20 cellular contexts compared by ENCODE assay signal in the genomic region with DNA sequence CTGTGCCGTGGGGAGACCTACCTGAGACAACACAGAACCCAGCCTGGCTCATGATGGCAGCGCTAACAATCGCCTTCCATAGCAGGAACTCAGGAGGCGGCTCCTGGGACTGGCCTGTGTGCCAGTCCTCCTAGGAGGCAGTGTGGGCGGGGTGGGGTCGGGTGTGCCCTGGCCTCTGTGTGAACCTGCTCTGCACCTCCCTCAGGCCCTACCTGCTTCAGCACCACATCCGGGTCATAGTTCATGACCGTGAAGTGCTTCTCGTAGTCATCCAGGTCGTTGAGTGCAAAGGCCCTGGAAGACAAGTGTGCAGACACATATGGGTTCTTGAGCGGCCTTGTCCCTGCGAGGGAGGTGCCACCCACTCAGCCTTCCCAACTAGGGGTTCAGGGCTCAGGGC. TPM values are rescaled to one million over a fixed set of nuclear protein-coding genes. Genes with fewer than 3 reads are reported as not detected.
A peak's percentile ranks its signal among the peaks of the same experiment; 100 is the strongest.
DNase-seq lines count a peak whose midpoint lies in the region; ATAC-seq and TF ChIP-seq lines count a peak whose summit lies in the region.
"Had no signal": no experiment of that assay in that cellular context is flagged by ENCODE, and none has a peak within 500 bp of the region (broad histone marks: within the 10 kb centered on the region; RNA-seq: fewer than 3 reads in every experiment).

No MANE protein-coding gene starts in this region.

- no peak overlapping the region for H2BK120ac ChIP-seq in IMR-90 (ENCODE audit: low read depth, low read length)

- POLR2A ChIA-PET in IMR-90 (lab: Charles Lee; ENCODE audit: unreplicated experiment): no interaction called here

- no peak overlapping the region for H3K4me3 Mint-ChIP-seq in central memory CD8-positive, alpha-beta T cell
- H3K4me3 Mint-ChIP-seq: CD4-positive, CD25-positive, alpha-beta regulatory T cell; HFFc6 had no signal

- no peak overlapping the region for H3K4me3 ChIP-seq in IMR-90 (ENCODE audit: insufficient read depth, low read depth, low read length)
- H3K4me3 ChIP-seq in spleen: no peak overlapping the region
- H3K4me3 ChIP-seq in tibial nerve: no peak overlapping the region

- intact Hi-C loops in IMR-90 (cut with micrococcal nuclease) (no loop called here), spleen (cut with DNase I; ENCODE audit: low total_unique reads) (no loop called here)

- CTCF ChIA-PET in IMR-90 (lab: Yijun Ruan, JAX): no interaction called here

- H3K9me3 Mint-ChIP-seq in central memory CD8-positive, alpha-beta T cell: no peaks in the 10 kb centered on the region
- H3K9me3 Mint-ChIP-seq in activated naive CD4-positive, alpha-beta T cell treated with anti-CD3 and anti-CD28 coated beads, Interleukin-2, amount 50 U/mL, for 72 hours: no peaks in the 10 kb centered on the region
- H3K9me3 Mint-ChIP-seq: CD4-positive, CD25-positive, alpha-beta regulatory T cell; HFFc6 had no signal

- H3K27ac Mint-ChIP-seq in central memory CD8-positive, alpha-beta T cell (ENCODE audit: low read depth): peak overlapping the region; percentile 16
- no peak overlapping the region for H3K27ac Mint-ChIP-seq in activated naive CD4-positive, alpha-beta T cell treated with anti-CD3 and anti-CD28 coated beads, Interleukin-2, amount 50 U/mL, for 72 hours
- H3K27ac Mint-ChIP-seq: CD4-positive, CD25-positive, alpha-beta regulatory T cell; HFFc6 had no signal

- H3K4ac ChIP-seq in IMR-90 (ENCODE audit: low read depth, low read length): no peak overlapping the region

- dilution Hi-C loops in IMR-90 (cut with HindIII; ENCODE audit: low sequenced_read_pairs, unreplicated experiment): no loop called here

- no peaks in the 10 kb centered on the region for H3K4me1 ChIP-seq in IMR-90 (ENCODE audit: control insufficient read depth, insufficient read depth, low read length)
- H3K4me1 ChIP-seq in spleen: peaks cover 0 to 12% (median 3%) of the 10 kb centered on the region in 6 donors
- no peaks in the 10 kb centered on the region for H3K4me1 ChIP-seq in tibial nerve
- H3K4me1 ChIP-seq: Caco-2 had no signal

- no peaks in the 10 kb centered on the region for H3K27me3 Mint-ChIP-seq in central memory CD8-positive, alpha-beta T cell
- H3K27me3 Mint-ChIP-seq: CD4-positive, CD25-positive, alpha-beta regulatory T cell had no signal

- H3K27ac ChIP-seq in IMR-90 (ENCODE audit: insufficient read depth, low read length) (no peak overlapping the region), spleen (no peak overlapping the region), tibial nerve (peak overlapping the region in 1 of 4 donors; percentile 40)

- no peaks in the 10 kb centered on the region; the same call in 1 of the 2 replicates for H4K20me1 ChIP-seq in IMR-90 (ENCODE audit: insufficient read depth, low read length)

- H3K9me3 ChIP-seq in IMR-90 (ENCODE audit: control insufficient read depth, insufficient read depth, low read length) (no peaks in the 10 kb centered on the region), spleen (no peaks in the 10 kb centered on the region), tibial nerve (no peaks in the 10 kb centered on the region)
- H3K9me3 ChIP-seq: Caco-2 had no signal

- H2BK15ac ChIP-seq in IMR-90 (ENCODE audit: low read depth, low read length): no peak overlapping the region

- TF ChIP-seq CTCF in IMR-90 (conservative IDR thresholded peaks at IDR 0.05; ENCODE audit: low read depth, low read length) (no peak), spleen (IDR thresholded peaks at IDR 0.05 in 8 of 11, conservative IDR thresholded peaks at IDR 0.05 in 3 of 11) (no peak), tibial nerve (IDR thresholded peaks at IDR 0.05) (no peak)

- TF ChIP-seq RAD21 in IMR-90 (IDR thresholded peaks at IDR 0.05; ENCODE audit: low read length): no peak

- H3K27me3 ChIP-seq in IMR-90 (ENCODE audit: control insufficient read depth, insufficient read depth, low read length) (no peaks in the 10 kb centered on the region), spleen (replicated peaks in 1 of 7) (no peaks in the 10 kb centered on the region), tibial nerve (no peaks in the 10 kb centered on the region)

- TF ChIP-seq EP300 in tibial nerve (IDR thresholded peaks at IDR 0.05): no peak

- H3K9ac ChIP-seq in IMR-90 (ENCODE audit: low read depth, low read length): no peak overlapping the region

- H4K8ac ChIP-seq in IMR-90 (ENCODE audit: low read depth in 2 of 2, low read length in 2 of 2): no peak overlapping the region

- no peak overlapping the region for H3K56ac ChIP-seq in IMR-90 (ENCODE audit: extremely low read depth, insufficient read depth, low read length)

- H2BK5ac ChIP-seq in IMR-90 (ENCODE audit: low read depth, low read length, poor library complexity, severe bottlenecking): no peak overlapping the region

- in situ Hi-C loops in IMR-90 (cut with MboI; ENCODE audit: low sequenced_read_pairs): no loop called here

- no peak overlapping the region for H4K91ac ChIP-seq in IMR-90 (ENCODE audit: insufficient read depth, low read depth, low read length)

- no peak overlapping the region for H2AK5ac ChIP-seq in IMR-90 (ENCODE audit: low read depth, low read length)

- H3K18ac ChIP-seq in IMR-90 (ENCODE audit: low read depth, low read length): no peak overlapping the region

- no peak overlapping the region for H2BK20ac ChIP-seq in IMR-90 (ENCODE audit: low read depth, low read length)

- no peaks in the 10 kb centered on the region for H3K79me1 ChIP-seq in IMR-90 (ENCODE audit: low read depth in 1 of 2, low read length in 2 of 2)

- H3K4me2 ChIP-seq in IMR-90 (ENCODE audit: low read depth, low read length): no peak overlapping the region

- no peaks in the 10 kb centered on the region; the same call in 1 of the 2 replicates for H3K9me1 ChIP-seq in IMR-90 (ENCODE audit: insufficient read depth, low read length)

- H3K36me3 ChIP-seq in IMR-90 (ENCODE audit: control insufficient read depth, insufficient read depth, low read length): peaks cover 48% of the 10 kb centered on the region
- H3K36me3 ChIP-seq in spleen: peaks cover 0 to 98% (median 70%) of the 10 kb centered on the region in 6 donors
- H3K36me3 ChIP-seq in tibial nerve: peaks cover 4 to 100% (median 19%) of the 10 kb centered on the region in 3 donors

- 94% methylated on average over 9 of the region's 12 CpGs; no CpG with 5 or more reads in 1 of the 2 experiments for WGBS in IMR-90 (ENCODE audit: extremely low coverage in 2 of 2, insufficient read length in 1 of 2), 2 experiments
- WGBS in spleen, 5 donors: 84 to 88% (median 86%) methylated on average over 9 to 12 of the region's 12 CpGs
- WGBS in tibial nerve, 2 donors: 80 to 92% methylated on average over 11 to 12 of the region's 12 CpGs

- no TSS peak for BruUV-seq in IMR-90 (replicated peaks; lab: Mats Ljungman, UMichigan)

- H3K4me1 Mint-ChIP-seq in central memory CD8-positive, alpha-beta T cell: no peaks in the 10 kb centered on the region
- H3K4me1 Mint-ChIP-seq: CD4-positive, CD25-positive, alpha-beta regulatory T cell had no signal

- H3K36me3 Mint-ChIP-seq in central memory CD8-positive, alpha-beta T cell (ENCODE audit: insufficient read depth): peaks cover 10% of the 10 kb centered on the region
- peaks cover 0 to 5% of the 10 kb centered on the region in 2 donors for H3K36me3 Mint-ChIP-seq in activated naive CD4-positive, alpha-beta T cell treated with anti-CD3 and anti-CD28 coated beads, Interleukin-2, amount 50 U/mL, for 72 hours

- H2AK9ac ChIP-seq in IMR-90 (replicated peaks; ENCODE audit: low read depth, low read length, poor library complexity): peak overlapping the region; percentile 55

- H3K23ac ChIP-seq in IMR-90 (ENCODE audit: low read depth, low read length): no peak overlapping the region

- TF ChIP-seq POLR2A in IMR-90 (IDR thresholded peaks at IDR 0.05; ENCODE audit: low read depth, low read length): no peak
- no peak for TF ChIP-seq POLR2A in spleen (IDR thresholded peaks at IDR 0.05)
- TF ChIP-seq POLR2A in tibial nerve (IDR thresholded peaks at IDR 0.05): no peak

- no peak for ATAC-seq in IMR-90 (ENCODE audit: low read depth)
- no peak for ATAC-seq in central memory CD8-positive, alpha-beta T cell (replicated peaks; ENCODE audit: extremely low read depth, poor library complexity, severe bottlenecking)
- peak; percentile 7 for ATAC-seq in left lobe of liver
- no peak for ATAC-seq in activated naive CD4-positive, alpha-beta T cell treated with anti-CD3 and anti-CD28 coated beads, Interleukin-2, amount 50 U/mL, for 72 hours

- no peak overlapping the region for H3K14ac ChIP-seq in IMR-90 (replicated peaks; ENCODE audit: low read depth, low read length)

- DNase-seq in IMR-90 (no peak), left lobe of liver (ENCODE audit: low spot score) (no peak), spleen (peak; percentile 42), NCI-H187 treated with DMSO at 0.1 percent for 48 hours (lab: John Stamatoyannopoulos, UW) (no peak), tibial nerve (ENCODE audit: low spot score in 2 of 2) (no peak)
- DNase-seq in central memory CD8-positive, alpha-beta T cell (ENCODE audit: low spot score in 2 of 2): no peak
- DNase-seq in activated naive CD4-positive, alpha-beta T cell treated with anti-CD3 and anti-CD28 coated beads, Interleukin-2, amount 50 U/mL, for 72 hours (ENCODE audit: low spot score in 2 of 2): no peak
- DNase-seq: ACHN; AML-193; Caco-2; CD4-positive, CD25-positive, alpha-beta regulatory T cell; EL; HFFc6; Karpas-422; MM.1S; NCI-H1092 treated with DMSO at 0.1 percent for 48 hours; NCI-H1694; NCI-H2107; NCI-H226; NCI-H524 treated with DMSO at 0.1 percent for 48 hours had no signal

- H4K5ac ChIP-seq in IMR-90 (ENCODE audit: low read depth, low read length): no peak overlapping the region

- H2AFZ ChIP-seq in IMR-90 (replicated peaks; ENCODE audit: low read length, poor library complexity): no peak overlapping the region

RNA-seq across cellular contexts. Expression of gene TTLL12, which starts 15.3 kb away (rescaled TPM):
- total RNA-seq in IMR-90 (2012; rRNA removed) (26.7 and 30.1 TPM in 2 replicates), left lobe of liver (26.6 TPM), spleen (10 to 100 TPM; 16.6 to 21.6 (median 19.9) TPM), tibial nerve (10 to 100 TPM; 38.5 to 50.4 (median 41.9) TPM)
- polyA plus RNA-seq in IMR-90 (2012; rRNA removed) (20.9 and 21.8 TPM in 2 replicates), spleen (10 to 100 TPM in 2 of 3 donors, 1 to 10 TPM in 1; 8.7 to 19.3 (median 11.3) TPM)
- 13.3 and 15.5 TPM in 2 replicates for polyA plus RNA-seq in IMR-90 (2012; cell fraction: cytosol; rRNA removed)
- polyA plus RNA-seq in IMR-90 (2012; cell fraction: nucleus; rRNA removed; ENCODE audit: low replicate concordance): 7.9 and 17.5 TPM in 2 replicates
- 10 to 100 TPM; 34.3 to 75.0 TPM for total RNA-seq in activated naive CD4-positive, alpha-beta T cell treated with anti-CD3 and anti-CD28 coated beads, Interleukin-2, amount 50 U/mL, for 72 hours

RNA-seq across cellular contexts. Expression of gene TSPO, which starts 20.2 kb away (rescaled TPM):
- total RNA-seq in IMR-90 (2012; rRNA removed) (94.7 and 115 TPM in 2 replicates), left lobe of liver (32.2 TPM), spleen (100 to 1,000 TPM in 6 of 7 donors, 10 to 100 TPM in 1; 90.1 to 596 (median 199) TPM), tibial nerve (100 to 1,000 TPM; 399 to 538 (median 485) TPM)
- polyA plus RNA-seq in IMR-90 (2012; rRNA removed) (297 and 401 TPM in 2 replicates), spleen (100 to 1,000 TPM; 115 to 182 (median 122) TPM)
- 415 and 627 TPM in 2 replicates for polyA plus RNA-seq in IMR-90 (2012; cell fraction: cytosol; rRNA removed)
- polyA plus RNA-seq in IMR-90 (2012; cell fraction: nucleus; rRNA removed; ENCODE audit: low replicate concordance): 93.4 and 268 TPM in 2 replicates
- total RNA-seq in activated naive CD4-positive, alpha-beta T cell treated with anti-CD3 and anti-CD28 coated beads, Interleukin-2, amount 50 U/mL, for 72 hours: 100 to 1,000 TPM; 145 to 159 TPM

RNA-seq across cellular contexts. Expression of gene MCAT, which starts 28.4 kb away (rescaled TPM):
- 7.3 and 8.3 TPM in 2 replicates for total RNA-seq in IMR-90 (2012; rRNA removed)
- 19.7 and 21.2 TPM in 2 replicates for polyA plus RNA-seq in IMR-90 (2012; rRNA removed)
- 25.4 and 27.1 TPM in 2 replicates for polyA plus RNA-seq in IMR-90 (2012; cell fraction: cytosol; rRNA removed)
- polyA plus RNA-seq in IMR-90 (2012; cell fraction: nucleus; rRNA removed; ENCODE audit: low replicate concordance): 11.1 and 16.6 TPM in 2 replicates
- 13.6 TPM for total RNA-seq in left lobe of liver
- total RNA-seq in spleen: 10 to 100 TPM in 5 of 7 donors, 1 to 10 TPM in 2; 8.3 to 25.3 (median 11.3) TPM
- 10 to 100 TPM in 2 of 3 donors, 1 to 10 TPM in 1; 7.6 to 13.0 (median 11.7) TPM for polyA plus RNA-seq in spleen
- 10 to 100 TPM in 1 of 2 donors, 1 to 10 TPM in 1; 6.0 to 19.4 TPM for total RNA-seq in activated naive CD4-positive, alpha-beta T cell treated with anti-CD3 and anti-CD28 coated beads, Interleukin-2, amount 50 U/mL, for 72 hours
- total RNA-seq in tibial nerve: 10 to 100 TPM; 20.2 to 44.4 (median 31.9) TPM
